Comparison of ENCODE assay signal across 8 cellular contexts in genomic region chr10:14543048-14543903, GRCh38.
DNase-seq lines count a peak whose midpoint lies in the region; ATAC-seq and TF ChIP-seq lines count a peak whose summit lies in the region.

No MANE protein-coding gene starts in this region.

- peak; percentile 83 to 91 for ATAC-seq in activated T-cell treated with anti-CD3 and anti-CD28 coated beads, Interleukin-2, amount 50 U/mL, for 72 hours (replicated peaks in 1 of 2)
- no peak for ATAC-seq in GM21619 (IDR thresholded peaks at IDR 0.05; ENCODE audit: unreplicated experiment)

- peak overlapping the region; percentile 63 to 69 for H3K4me3 Mint-ChIP-seq in activated T-cell treated with anti-CD3 and anti-CD28 coated beads, Interleukin-2, amount 50 U/mL, for 72 hours
- peak overlapping the region; percentile 67 to 80 (median 77) for H3K4me3 Mint-ChIP-seq in immature natural killer cell

- peak; percentile 20 for DNase-seq in GM23248
- DNase-seq in activated T-cell treated with anti-CD3 and anti-CD28 coated beads, Interleukin-2, amount 50 U/mL, for 72 hours = peak in 1 of 2 donors; percentile 38
- DNase-seq in immature natural killer cell = peak; percentile 48 to 61 (median 57)
- peak; percentile 69 for DNase-seq in superior temporal gyrus (ENCODE audit: extremely low spot score)
- no peak for DNase-seq in lower leg skin (ENCODE audit: low spot score in 2 of 2)
- DNase-seq in stimulated activated CD8-positive, alpha-beta memory T cell treated with anti-CD3 and anti-CD28 coated beads, Interleukin-4, amount 100 ng/mL, for 48 hours = no peak

- H3K79me2 ChIP-seq in GM23248 (ENCODE audit: insufficient read depth) = no peaks in the 10 kb centered on the region

- H3K9me2 ChIP-seq in GM23248 (ENCODE audit: insufficient read depth) = no peaks in the 10 kb centered on the region

- H3K27me3 ChIP-seq in BLaER1 = no peaks in the 10 kb centered on the region
- no peaks in the 10 kb centered on the region for H3K27me3 ChIP-seq in GM23248 (replicated peaks; ENCODE audit: insufficient read depth)

- H3K36me3 ChIP-seq in BLaER1 (peaks cover 69% of the 10 kb centered on the region), GM23248 (ENCODE audit: low read depth) (no peaks in the 10 kb centered on the region)

- peak overlapping the region; percentile 89 for H3K27ac Mint-ChIP-seq in activated T-cell treated with anti-CD3 and anti-CD28 coated beads, Interleukin-2, amount 50 U/mL, for 72 hours
- H3K27ac Mint-ChIP-seq in immature natural killer cell = peak overlapping the region; percentile 66 to 90 (median 88)

- in situ Hi-C loops in GM23248 (cut with MboI) = no loop called here

- WGBS in GM23248 (ENCODE audit: low coverage in 1 of 2, low lambda C conversion rate in 2 of 2, missing lambda C conversion rate in 2 of 2), 2 experiments = 62 to 68% methylated on average over 11 of the region's 11 CpGs
- 65 to 73% methylated on average over 11 of the region's 11 CpGs for WGBS in lower leg skin, 2 donors

- peak overlapping the region; percentile 59; the same call in 1 of the 2 replicates for H3K27ac ChIP-seq in BLaER1
- H3K27ac ChIP-seq in GM23248 = no peak overlapping the region

- no peak overlapping the region for H3K4me3 ChIP-seq in BLaER1
- H3K4me3 ChIP-seq in GM23248 = no peak overlapping the region
- H3K4me3 ChIP-seq in lower leg skin (ENCODE audit: low read depth, poor library complexity, severe bottlenecking) = no peak overlapping the region

- peaks cover 6 to 20% of the 10 kb centered on the region in 2 donors for H3K36me3 Mint-ChIP-seq in activated T-cell treated with anti-CD3 and anti-CD28 coated beads, Interleukin-2, amount 50 U/mL, for 72 hours (ENCODE audit: insufficient read depth in 2 of 2)
- peaks cover 0 to 15% (median 8%) of the 10 kb centered on the region in 3 donors for H3K36me3 Mint-ChIP-seq in immature natural killer cell

- H3K4me2 ChIP-seq in BLaER1 (peak overlapping the region; percentile 64), GM23248 (ENCODE audit: unreplicated experiment) (no peak overlapping the region)

- peaks cover 14% of the 10 kb centered on the region for H3F3A ChIP-seq in GM23248 (ENCODE audit: insufficient read depth)

- H3K9ac ChIP-seq in BLaER1 = peak overlapping the region; percentile 57; the same call in 1 of the 2 replicates
- H3K9ac ChIP-seq in GM23248 = no peak overlapping the region

- no peaks in the 10 kb centered on the region for H3K27me3 Mint-ChIP-seq in activated T-cell treated with anti-CD3 and anti-CD28 coated beads, Interleukin-2, amount 50 U/mL, for 72 hours (ENCODE audit: low read depth)
- H3K27me3 Mint-ChIP-seq in immature natural killer cell (ENCODE audit: low read depth in 3 of 3) = peaks cover 0 to 1% (median 0%) of the 10 kb centered on the region in 3 donors

- TF ChIP-seq POLR2A in lower leg skin (IDR thresholded peaks at IDR 0.05) = no peak

- H3K4me1 Mint-ChIP-seq in activated T-cell treated with anti-CD3 and anti-CD28 coated beads, Interleukin-2, amount 50 U/mL, for 72 hours (ENCODE audit: low read depth) = peaks cover 71% of the 10 kb centered on the region
- H3K4me1 Mint-ChIP-seq in immature natural killer cell = peaks cover 75 to 94% of the 10 kb centered on the region in 2 donors

- no peak for TF ChIP-seq CTCF in lower leg skin (IDR thresholded peaks at IDR 0.05)

- H4K20me1 ChIP-seq in BLaER1 = peaks cover 100% of the 10 kb centered on the region
- H4K20me1 ChIP-seq in GM23248 (ENCODE audit: insufficient read depth) = no peaks in the 10 kb centered on the region

- H3K4me1 ChIP-seq in BLaER1 (peaks cover 69% of the 10 kb centered on the region), GM23248 (ENCODE audit: insufficient read depth) (peaks cover 12% of the 10 kb centered on the region)

- H3K9me3 ChIP-seq in BLaER1 (no peaks in the 10 kb centered on the region), GM23248 (ENCODE audit: low read depth) (no peaks in the 10 kb centered on the region)

- intact Hi-C loops in lower leg skin (cut with DNase I; ENCODE audit: low total_unique reads) = loop anchor here (10.0 kb wide), 1 partner anchor 292 kb away; the partner anchor contains the start of genes CDNF, HSPA14 and MSANTD7

- no peak overlapping the region for H2AFZ ChIP-seq in GM23248

- no peaks in the 10 kb centered on the region for H3K9me3 Mint-ChIP-seq in activated T-cell treated with anti-CD3 and anti-CD28 coated beads, Interleukin-2, amount 50 U/mL, for 72 hours
- peaks cover 0 to 2% (median 0%) of the 10 kb centered on the region in 6 donors for H3K9me3 Mint-ChIP-seq in immature natural killer cell

Comparison
In these comparisons a context has a peak if more than half of its experiments do, and no peak if none do; other contexts are left out.
1. DNase-seq: peak in GM23248 (single experiment), immature natural killer cell (3 of 3) and superior temporal gyrus (single experiment); none in lower leg skin (0 of 2) and stimulated activated CD8-positive, alpha-beta memory T cell treated with anti-CD3 and anti-CD28 coated beads, Interleukin-4, amount 100 ng/mL, for 48 hours (single experiment).